Comparison of ENCODE assay signal across 8 cellular contexts in the genomic region with DNA sequence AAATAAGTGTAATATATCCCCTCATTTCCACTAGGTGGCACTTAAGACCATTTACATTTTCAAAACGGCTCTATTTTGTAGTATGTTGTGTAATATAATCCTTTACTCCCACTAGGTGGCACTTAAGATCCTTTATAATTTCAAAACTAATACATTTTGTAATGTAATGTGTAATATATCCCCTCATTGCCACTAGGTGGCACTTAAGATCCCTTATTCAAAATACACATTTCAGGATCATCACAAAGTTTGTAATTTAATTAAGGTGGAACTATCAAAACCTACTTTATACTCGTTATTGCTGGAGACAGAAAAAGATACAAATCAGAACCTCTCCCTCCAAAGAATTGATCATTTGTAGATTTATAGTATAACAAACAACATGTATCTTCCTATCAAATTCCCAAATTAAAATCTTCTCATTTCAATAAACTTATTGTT.
DNase-seq lines count a peak whose midpoint lies in the region; ATAC-seq and TF ChIP-seq lines count a peak whose summit lies in the region.

No MANE protein-coding gene starts in this region.

- H3K18ac ChIP-seq in neuronal stem cell (ENCODE audit: low read length) = no peak overlapping the region

- no peaks in the 10 kb centered on the region for H3K4me1 ChIP-seq in BE2C
- peaks cover 0 to 2% of the 10 kb centered on the region in 2 donors for H3K4me1 ChIP-seq in neuronal stem cell (ENCODE audit: control insufficient read depth in 2 of 2, insufficient read depth in 1 of 2, low read depth in 1 of 2, low read length in 2 of 2)

- TF ChIP-seq CTCF in BE2C (IDR thresholded peaks at IDR 0.05; ENCODE audit: low read depth, low read length) (peak; percentile 57), fibroblast of mammary gland (conservative IDR thresholded peaks at IDR 0.05; ENCODE audit: control insufficient read depth, insufficient read depth, low read depth, low read length) (peak; percentile 76)

- H3K27ac ChIP-seq in neuronal stem cell (replicated peaks; ENCODE audit: low read length) = no peak overlapping the region

- H2BK120ac ChIP-seq in neuronal stem cell (ENCODE audit: low read depth, low read length) = no peak overlapping the region

- no peak overlapping the region for H2BK15ac ChIP-seq in neuronal stem cell (ENCODE audit: low read length)

- H3K4me3 ChIP-seq in BE2C (ENCODE audit: low read depth, low read length) (no peak overlapping the region), fibroblast of mammary gland (ENCODE audit: control insufficient read depth, low read depth, low read length) (no peak overlapping the region), neuronal stem cell (ENCODE audit: low read length in 2 of 2) (no peak overlapping the region)

- intact Hi-C loops in posterior cingulate gyrus (cut with DNase I) = loop anchor here (2.0 to 10.0 kb wide), 3 partner anchors 189 to 1242 kb away; no protein-coding TSS in a partner anchor

- no peaks in the 10 kb centered on the region for H3K27me3 ChIP-seq in BE2C
- no peaks in the 10 kb centered on the region for H3K27me3 ChIP-seq in neuronal stem cell (ENCODE audit: control insufficient read depth in 3 of 3, insufficient read depth in 3 of 3, low read depth in 1 of 3, low read length in 3 of 3)

- H3K4me2 ChIP-seq in neuronal stem cell (ENCODE audit: insufficient read depth, low read length, poor library complexity, severe bottlenecking) = no peak overlapping the region

- H2BK5ac ChIP-seq in neuronal stem cell (ENCODE audit: low read length) = no peak overlapping the region

- H3K14ac ChIP-seq in neuronal stem cell (ENCODE audit: low read length) = no peak overlapping the region

- no peak overlapping the region for H4K8ac ChIP-seq in neuronal stem cell (ENCODE audit: low read depth, low read length)

- H4K91ac ChIP-seq in neuronal stem cell (ENCODE audit: low read depth, low read length, poor library complexity) = no peak overlapping the region

- WGBS in neuronal stem cell (ENCODE audit: extremely low coverage in 2 of 2, insufficient read length in 2 of 2, insufficient replicate concordance in 1 of 2), 2 donors = no CpG with 5 or more reads among the region's 2 CpGs

- H3K36me3 ChIP-seq in BE2C (no peaks in the 10 kb centered on the region), neuronal stem cell (replicated peaks in 1 of 2; ENCODE audit: control insufficient read depth in 2 of 2, insufficient read depth in 2 of 2, low read length in 2 of 2) (no peaks in the 10 kb centered on the region)

- H3K9me3 ChIP-seq in BE2C = no peaks in the 10 kb centered on the region
- no peaks in the 10 kb centered on the region for H3K9me3 ChIP-seq in neuronal stem cell (replicated peaks in 1 of 2; ENCODE audit: control insufficient read depth in 2 of 2, insufficient read depth in 1 of 2, low read depth in 1 of 2, low read length in 2 of 2)

- DNase-seq in BE2C (no peak), NCI-H1694 (lab: John Stamatoyannopoulos, UW) (peak; percentile 55), SKM-1 treated with dmso at 0.1 percent for 144 hours (lab: John Stamatoyannopoulos, UW; ENCODE audit: unreplicated experiment) (peak; percentile 80), fibroblast of mammary gland (ENCODE audit: low read depth) (peak; percentile 88), neuronal stem cell (ENCODE audit: low spot score) (peak; percentile 18), posterior cingulate gyrus (no peak)

- H3K4ac ChIP-seq in neuronal stem cell (ENCODE audit: low read length) = no peak overlapping the region

- no peaks in the 10 kb centered on the region for H3K79me1 ChIP-seq in neuronal stem cell (ENCODE audit: low read depth, low read length)

- H2AFZ ChIP-seq in neuronal stem cell (ENCODE audit: low read length) = no peak overlapping the region

- no peak overlapping the region for H2BK12ac ChIP-seq in neuronal stem cell (ENCODE audit: low read length)

- H2AK5ac ChIP-seq in neuronal stem cell (ENCODE audit: low read depth, low read length) = no peak overlapping the region

- H3K9ac ChIP-seq in neuronal stem cell (ENCODE audit: low read depth, low read length, poor library complexity) = no peak overlapping the region

- ATAC-seq in GM18520 (IDR thresholded peaks at IDR 0.05; ENCODE audit: unreplicated experiment) (peak; percentile 88), HG02970 (IDR thresholded peaks at IDR 0.05; ENCODE audit: low FRiP score, unreplicated experiment) (peak; percentile 93)

- no peak overlapping the region for H3K23ac ChIP-seq in neuronal stem cell (ENCODE audit: low read depth, low read length, poor library complexity)

Comparison
In these comparisons a context has a peak if more than half of its experiments do, and no peak if none do; other contexts are left out.
1. DNase-seq: peak in NCI-H1694 (single experiment), SKM-1 treated with dmso at 0.1 percent for 144 hours (single experiment), fibroblast of mammary gland (single experiment) and neuronal stem cell (single experiment); none in BE2C (single experiment) and posterior cingulate gyrus (0 of 10).